Comparison of ENCODE assay signal across 21 cellular contexts in the genomic region with DNA sequence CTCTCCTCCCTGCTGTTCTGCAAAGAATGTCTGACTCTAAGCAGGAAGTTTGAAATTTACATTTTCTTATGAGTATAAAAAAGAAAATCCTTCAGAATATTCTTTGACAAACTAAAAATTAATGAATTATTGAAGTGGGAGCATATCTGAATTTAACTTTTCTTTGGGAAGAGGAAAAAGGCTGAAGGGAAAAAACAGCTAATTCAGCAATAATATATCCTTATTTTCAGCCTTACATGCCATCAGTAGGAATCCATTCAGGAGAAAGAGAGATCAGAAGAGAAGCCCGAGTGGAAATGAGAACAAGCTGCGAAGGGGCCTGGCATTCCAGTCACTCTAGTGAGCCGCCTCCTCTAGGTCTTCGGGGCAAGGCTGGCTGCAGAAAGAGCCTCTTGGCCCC. TPM values are rescaled to one million over a fixed set of nuclear protein-coding genes. Genes with fewer than 3 reads are reported as not detected.
"Had no signal": no experiment of that assay in that cellular context is flagged by ENCODE, and none has a peak within 500 bp of the region (broad histone marks: within the 10 kb centered on the region; RNA-seq: fewer than 3 reads in every experiment).

No MANE protein-coding gene starts in this region.

- DNase-seq: activated CD4-positive, alpha-beta memory T cell treated with anti-CD3 and anti-CD28 coated beads for 36 hours; activated CD4-positive, alpha-beta T cell treated with anti-CD3 and anti-CD28 coated beads for 48 hours; activated CD4-positive, CD25-positive, alpha-beta regulatory T cell; activated effector memory CD4-positive, alpha-beta T cell treated with anti-CD3 and anti-CD28 coated beads, Interleukin-2, amount 50 U/mL, for 16 hours; activated naive CD4-positive, alpha-beta T cell treated with anti-CD3 and anti-CD28 coated beads, Interleukin-2, amount 10 ng/mL, durations not matched to agents 7 days and 5 days; activated T-cell treated with anti-CD3 and anti-CD28 coated beads, Interleukin-2, amount 50 U/mL, for 72 hours; cerebellar nuclear complex; cortex of kidney; foreskin keratinocyte; kidney glomerular epithelial cell; left lung; naive thymus-derived CD8-positive, alpha-beta T cell; retina; stimulated activated CD4-positive, alpha-beta T cell treated with anti-CD3 and anti-CD28 coated beads, Interleukin-12 subunit alpha, Interleukin-12 subunit beta, amount 100 ng/mL, for 4 hours; stimulated activated CD4-positive, alpha-beta T cell treated with anti-CD3 and anti-CD28 coated beads, Interleukin-4, amount 100 ng/mL, for 4 hours; T-helper 17 cell had no signal

- ATAC-seq: activated T-cell treated with anti-CD3 and anti-CD28 coated beads, Interleukin-2, amount 50 U/mL, for 72 hours; foreskin keratinocyte; left lung; naive thymus-derived CD8-positive, alpha-beta T cell; T-helper 17 cell had no signal

- H3K4me2 ChIP-seq: neural progenitor cell had no signal

- H3K4me1 ChIP-seq: neural progenitor cell had no signal

- H3K27me3 ChIP-seq: foreskin keratinocyte, left lung, neural progenitor cell, suprapubic skin, tibial nerve had no signal

- H3K9me3 ChIP-seq: left lung, suprapubic skin, tibial nerve had no signal

- H3K9ac ChIP-seq: neural progenitor cell had no signal

- H2AFZ ChIP-seq: neural progenitor cell had no signal

- H3K27ac ChIP-seq: epithelial cell of prostate, foreskin keratinocyte, left lung, neural progenitor cell, suprapubic skin, tibial nerve had no signal

- H3K36me3 ChIP-seq: neural progenitor cell had no signal

- H3K4me3 ChIP-seq: left lung, lung, neural progenitor cell, suprapubic skin, tibial nerve had no signal

RNA-seq across cellular contexts. Expression of gene BCAR1, which starts 41.7 kb away (rescaled TPM):
- polyA plus RNA-seq: naive thymus-derived CD8-positive, alpha-beta T cell had no signal
